In genomic region chr1:211935448-211935970, GRCh38 we compare ENCODE assay signal across 8 cellular contexts.
A peak's percentile ranks its signal among the peaks of the same experiment; 100 is the strongest.
DNase-seq lines count a peak whose midpoint lies in the region; ATAC-seq and TF ChIP-seq lines count a peak whose summit lies in the region.

No MANE protein-coding gene starts in this region.

- H3K27ac ChIP-seq in naive thymus-derived CD4-positive, alpha-beta T cell (ENCODE audit: low read depth, low read length): no peak overlapping the region
- H3K27ac ChIP-seq in WERI-Rb-1: no peak overlapping the region

- intact Hi-C loops in naive thymus-derived CD4-positive, alpha-beta T cell (cut with micrococcal nuclease): loop anchor here (5.0 to 10.0 kb wide), 2 partner anchors 101 to 238 kb away; partner anchors contain the start of gene LPGAT1 (in 1 of the 2)

- peak overlapping the region in 3 of 9 donors; percentile 31 to 41 (median 37) for H3K27ac Mint-ChIP-seq in naive thymus-derived CD4-positive, alpha-beta T cell

- no peak for TF ChIP-seq CTCF in WERI-Rb-1 (IDR thresholded peaks at IDR 0.05; ENCODE audit: low read depth, low read length)

- CTCF ChIA-PET in naive thymus-derived CD4-positive, alpha-beta T cell (lab: Charles Lee): no interaction called here

- POLR2A ChIA-PET in naive thymus-derived CD4-positive, alpha-beta T cell (lab: Charles Lee): no interaction called here

- H3K36me3 ChIP-seq in naive thymus-derived CD4-positive, alpha-beta T cell (ENCODE audit: control insufficient read depth in 2 of 3, insufficient read depth in 3 of 3, low read length in 3 of 3): no peaks in the 10 kb centered on the region
- H3K36me3 ChIP-seq in H7 (replicated peaks; ENCODE audit: control insufficient read depth, insufficient read depth, low read length): no peaks in the 10 kb centered on the region
- H3K36me3 ChIP-seq in WERI-Rb-1: no peaks in the 10 kb centered on the region

- H3K27me3 Mint-ChIP-seq in naive thymus-derived CD4-positive, alpha-beta T cell: peaks cover 0 to 7% (median 5%) of the 10 kb centered on the region in 5 donors

- H3K4me3 ChIP-seq in naive thymus-derived CD4-positive, alpha-beta T cell (ENCODE audit: low read length): no peak overlapping the region
- H3K4me3 ChIP-seq in H7 (ENCODE audit: insufficient read depth, low read depth, low read length): no peak overlapping the region
- H3K4me3 ChIP-seq in WERI-Rb-1 (ENCODE audit: low read depth, low read length): no peak overlapping the region

- ATAC-seq in GM18502 (IDR thresholded peaks at IDR 0.05; ENCODE audit: poor library complexity, unreplicated experiment) (peak; percentile 76), GM21526 (IDR thresholded peaks at IDR 0.05; ENCODE audit: low FRiP score, unreplicated experiment) (peak; percentile 69), HG03520 (IDR thresholded peaks at IDR 0.05; ENCODE audit: unreplicated experiment) (peak; percentile 73)
- ATAC-seq in naive thymus-derived CD4-positive, alpha-beta T cell: peak; percentile 44

- H3K9me3 Mint-ChIP-seq in naive thymus-derived CD4-positive, alpha-beta T cell: peaks cover 0 to 1% (median 0%) of the 10 kb centered on the region in 11 donors

- DNase-seq in naive thymus-derived CD4-positive, alpha-beta T cell: peak in 1 of 9 donors; percentile 67
- DNase-seq in putamen (ENCODE audit: low spot score) (no peak), NCI-H345 treated with DMSO at 0.1 percent for 48 hours (lab: John Stamatoyannopoulos, UW; ENCODE audit: unreplicated experiment) (no peak), H7 (no peak), WERI-Rb-1 (no peak)

- peaks cover 0 to 9% (median 0%) of the 10 kb centered on the region in 5 donors for H3K36me3 Mint-ChIP-seq in naive thymus-derived CD4-positive, alpha-beta T cell

- H3K27me3 ChIP-seq in naive thymus-derived CD4-positive, alpha-beta T cell (ENCODE audit: control insufficient read depth in 2 of 2, insufficient read depth in 2 of 2, low read length in 2 of 2): no peaks in the 10 kb centered on the region
- no peaks in the 10 kb centered on the region for H3K27me3 ChIP-seq in H7 (ENCODE audit: control insufficient read depth, insufficient read depth, low read length)
- H3K27me3 ChIP-seq in WERI-Rb-1 (ENCODE audit: insufficient read depth, low read depth, severe bottlenecking): no peaks in the 10 kb centered on the region

- no peaks in the 10 kb centered on the region for H3K9me3 ChIP-seq in naive thymus-derived CD4-positive, alpha-beta T cell (ENCODE audit: control insufficient read depth in 2 of 3, low read length in 3 of 3)
- H3K9me3 ChIP-seq in WERI-Rb-1 (ENCODE audit: severe bottlenecking): no peaks in the 10 kb centered on the region

- peaks cover 9 to 40% (median 18%) of the 10 kb centered on the region in 7 donors for H3K4me1 Mint-ChIP-seq in naive thymus-derived CD4-positive, alpha-beta T cell

- peak overlapping the region in 1 of 10 donors; percentile 47 for H3K4me3 Mint-ChIP-seq in naive thymus-derived CD4-positive, alpha-beta T cell

- peaks cover 0 to 16% of the 10 kb centered on the region in 2 donors for H3K4me1 ChIP-seq in naive thymus-derived CD4-positive, alpha-beta T cell (ENCODE audit: control insufficient read depth in 2 of 2, insufficient read depth in 2 of 2, low read length in 2 of 2)
